8 cellular contexts compared by ENCODE assay signal in genomic region chr7:43584733-43585132, GRCh38.
DNase-seq lines count a peak whose midpoint lies in the region; ATAC-seq and TF ChIP-seq lines count a peak whose summit lies in the region.
"Not testable (repeated sequence)": the region's sequence is repeated elsewhere in the genome, so short reads cannot be mapped to it uniquely, and the experiment has no call there.

No MANE protein-coding gene starts in this region.

- not testable (repeated sequence) for H3K36me3 ChIP-seq in HAP-1 (replicated peaks); effector memory CD4-positive, alpha-beta T cell (ENCODE audit: control insufficient read depth, insufficient read depth, low read length); iPS-15b (ENCODE audit: control insufficient read depth, insufficient read depth, low read length)
- H3K36me3 ChIP-seq in RWPE2 (ENCODE audit: low read depth), result peaks cover 50% of the 10 kb centered on the region

- not testable (repeated sequence) for H3K9me3 Mint-ChIP-seq in activated naive CD4-positive, alpha-beta T cell treated with anti-CD3 and anti-CD28 coated beads, Interleukin-2, amount 50 U/mL, for 24 hours; nephron; stimulated activated naive CD8-positive, alpha-beta T cell treated with anti-CD3 and anti-CD28 coated beads, Interleukin-15, Interleukin-2, amounts not matched to agents 100 ng/mL and 50 ng/mL, for 24 hours

- peaks cover 22% of the 10 kb centered on the region for H3K27me3 ChIP-seq in HAP-1 (ENCODE audit: low read depth)
- H3K27me3 ChIP-seq in RWPE2 (ENCODE audit: insufficient read depth, poor library complexity, severe bottlenecking); effector memory CD4-positive, alpha-beta T cell (replicated peaks; ENCODE audit: control insufficient read depth, insufficient read depth, low read length, poor library complexity, severe bottlenecking); iPS-15b (ENCODE audit: control insufficient read depth, insufficient read depth, low read length): not testable (repeated sequence)

- H3K27me3 Mint-ChIP-seq in activated naive CD4-positive, alpha-beta T cell treated with anti-CD3 and anti-CD28 coated beads, Interleukin-2, amount 50 U/mL, for 24 hours, result not testable (repeated sequence)
- H3K27me3 Mint-ChIP-seq in nephron (ENCODE audit: low read depth), result peaks cover 23% of the 10 kb centered on the region
- H3K27me3 Mint-ChIP-seq in stimulated activated naive CD8-positive, alpha-beta T cell treated with anti-CD3 and anti-CD28 coated beads, Interleukin-15, Interleukin-2, amounts not matched to agents 100 ng/mL and 50 ng/mL, for 24 hours, result peaks cover 15% of the 10 kb centered on the region

- TF ChIP-seq CTCF in AG10803 (conservative IDR thresholded peaks at IDR 0.05; ENCODE audit: low read length); RWPE2 (IDR thresholded peaks at IDR 0.05; ENCODE audit: poor library complexity, severe bottlenecking); nephron (IDR thresholded peaks at IDR 0.05; ENCODE audit: unreplicated experiment in 3 of 3): not testable (repeated sequence)

- ATAC-seq in RWPE2 (ENCODE audit: low read depth), result not testable (repeated sequence)

- peaks cover 47% of the 10 kb centered on the region for H3K4me1 Mint-ChIP-seq in activated naive CD4-positive, alpha-beta T cell treated with anti-CD3 and anti-CD28 coated beads, Interleukin-2, amount 50 U/mL, for 24 hours
- H3K4me1 Mint-ChIP-seq in nephron, result peaks cover 16% of the 10 kb centered on the region
- peaks cover 49% of the 10 kb centered on the region for H3K4me1 Mint-ChIP-seq in stimulated activated naive CD8-positive, alpha-beta T cell treated with anti-CD3 and anti-CD28 coated beads, Interleukin-15, Interleukin-2, amounts not matched to agents 100 ng/mL and 50 ng/mL, for 24 hours (ENCODE audit: low read depth)

- not testable (repeated sequence) for H3K9me3 ChIP-seq in HAP-1; RWPE2 (ENCODE audit: severe bottlenecking); effector memory CD4-positive, alpha-beta T cell (ENCODE audit: control insufficient read depth, low read length); iPS-15b (ENCODE audit: control insufficient read depth, insufficient read depth, low read length)

- H3K4me3 ChIP-seq in AG10803 (ENCODE audit: low read length) (peak overlapping the region; percentile 79), HAP-1 (peak overlapping the region; percentile 69), RWPE2 (ENCODE audit: severe bottlenecking) (peak overlapping the region; percentile 98), iPS-15b (ENCODE audit: low read depth, low read length) (peak overlapping the region; percentile 57)
- peak overlapping the region; percentile 91 for H3K4me3 ChIP-seq in effector memory CD4-positive, alpha-beta T cell (ENCODE audit: insufficient read depth, low read depth, low read length, poor library complexity, severe bottlenecking)

- H3K36me3 Mint-ChIP-seq in activated naive CD4-positive, alpha-beta T cell treated with anti-CD3 and anti-CD28 coated beads, Interleukin-2, amount 50 U/mL, for 24 hours; nephron (ENCODE audit: low read depth); stimulated activated naive CD8-positive, alpha-beta T cell treated with anti-CD3 and anti-CD28 coated beads, Interleukin-15, Interleukin-2, amounts not matched to agents 100 ng/mL and 50 ng/mL, for 24 hours (ENCODE audit: low read depth): not testable (repeated sequence)

- H3K4me1 ChIP-seq in HAP-1; iPS-15b (ENCODE audit: control insufficient read depth, insufficient read depth, low read length): not testable (repeated sequence)
- H3K4me1 ChIP-seq in RWPE2 (ENCODE audit: insufficient read depth, poor library complexity, severe bottlenecking), result peaks cover 35% of the 10 kb centered on the region
- H3K4me1 ChIP-seq in effector memory CD4-positive, alpha-beta T cell (ENCODE audit: control insufficient read depth, insufficient read depth, low read length, poor library complexity, severe bottlenecking), result peaks cover 26% of the 10 kb centered on the region

- in situ Hi-C loops in HAP-1 (cut with MboI; ENCODE audit: low sequenced_read_pairs), result loop anchor here (5.0 to 25.0 kb wide), 2 partner anchors 133 to 253 kb away; no protein-coding TSS in a partner anchor

- peak overlapping the region; percentile 98 for H3K27ac Mint-ChIP-seq in activated naive CD4-positive, alpha-beta T cell treated with anti-CD3 and anti-CD28 coated beads, Interleukin-2, amount 50 U/mL, for 24 hours
- H3K27ac Mint-ChIP-seq in nephron, result peak overlapping the region in 1 of 3 experiments; percentile 81
- H3K27ac Mint-ChIP-seq in stimulated activated naive CD8-positive, alpha-beta T cell treated with anti-CD3 and anti-CD28 coated beads, Interleukin-15, Interleukin-2, amounts not matched to agents 100 ng/mL and 50 ng/mL, for 24 hours, result peak overlapping the region; percentile 96

- not testable (repeated sequence) for DNase-seq in AG10803 (ENCODE audit: low read depth); RWPE2 (ENCODE audit: low spot score); effector memory CD4-positive, alpha-beta T cell
- peak in 1 of 2 experiments; percentile 22 for DNase-seq in HAP-1 (ENCODE audit: low spot score in 2 of 2)

- peak overlapping the region; percentile 84 for H3K27ac ChIP-seq in RWPE2 (ENCODE audit: poor library complexity, severe bottlenecking)
- peak overlapping the region; percentile 94 for H3K27ac ChIP-seq in effector memory CD4-positive, alpha-beta T cell (ENCODE audit: insufficient read depth, low read length, poor library complexity, severe bottlenecking)

- not testable (repeated sequence) for H3K9ac ChIP-seq in iPS-15b (ENCODE audit: low read depth, low read length)

- H3K4me3 Mint-ChIP-seq in activated naive CD4-positive, alpha-beta T cell treated with anti-CD3 and anti-CD28 coated beads, Interleukin-2, amount 50 U/mL, for 24 hours, result peak overlapping the region; percentile 99
- H3K4me3 Mint-ChIP-seq in nephron, result peak overlapping the region; percentile 88 to 96 (median 95)
- H3K4me3 Mint-ChIP-seq in stimulated activated naive CD8-positive, alpha-beta T cell treated with anti-CD3 and anti-CD28 coated beads, Interleukin-15, Interleukin-2, amounts not matched to agents 100 ng/mL and 50 ng/mL, for 24 hours, result peak overlapping the region; percentile 94
